In genomic region chr19:17332677-17333581, GRCh38 we compare ENCODE assay signal across 8 cellular contexts. TPM values are rescaled to one million over a fixed set of nuclear protein-coding genes. Genes with fewer than 3 reads are reported as not detected.
DNase-seq lines count a peak whose midpoint lies in the region; ATAC-seq and TF ChIP-seq lines count a peak whose summit lies in the region.

No MANE protein-coding gene starts in this region.

- H2BK12ac ChIP-seq in mesenchymal stem cell (ENCODE audit: low read length in 2 of 2): no peak overlapping the region

- H3K27me3 ChIP-seq in cardiac muscle cell (peaks cover 13% of the 10 kb centered on the region), heart right ventricle (peaks cover 0 to 28% (median 0%) of the 10 kb centered on the region in 7 donors), mesenchymal stem cell (ENCODE audit: control insufficient read depth in 1 of 2, insufficient read depth in 1 of 2, low read length in 2 of 2) (no peaks in the 10 kb centered on the region)

- H3K27ac ChIP-seq in cardiac muscle cell: no peak overlapping the region
- H3K27ac ChIP-seq in heart right ventricle: no peak overlapping the region
- no peak overlapping the region for H3K27ac ChIP-seq in mesenchymal stem cell (ENCODE audit: low read length, poor library complexity, severe bottlenecking)

- TF ChIP-seq CTCF in cardiac muscle cell (IDR thresholded peaks at IDR 0.05; ENCODE audit: low read depth, low read length): no peak
- no peak for TF ChIP-seq CTCF in heart right ventricle (IDR thresholded peaks at IDR 0.05)

- no peak overlapping the region for H3K4me2 ChIP-seq in mesenchymal stem cell (ENCODE audit: low read length, poor library complexity, severe bottlenecking)

- H3K4me3 ChIP-seq in cardiac muscle cell (no peak overlapping the region), heart right ventricle (no peak overlapping the region), mesenchymal stem cell (ENCODE audit: insufficient read depth in 1 of 2, low read depth in 1 of 2, low read length in 2 of 2) (peak overlapping the region in 1 of 2 experiments; percentile 17)

- no peaks in the 10 kb centered on the region for H3K36me3 ChIP-seq in cardiac muscle cell
- peaks cover 0 to 7% (median 0%) of the 10 kb centered on the region in 9 donors for H3K36me3 ChIP-seq in heart right ventricle
- peaks cover 18 to 33% of the 10 kb centered on the region in 2 experiments for H3K36me3 ChIP-seq in mesenchymal stem cell (ENCODE audit: control insufficient read depth in 1 of 2, insufficient read depth in 2 of 2, low read depth in 1 of 2, low read length in 2 of 2)

- DNase-seq in cardiac muscle cell (ENCODE audit: low read depth in 1 of 2, low spot score in 1 of 2) (peak; percentile 65 to 68), heart right ventricle (no peak), NCI-H2196 (lab: John Stamatoyannopoulos, UW; ENCODE audit: unreplicated experiment) (peak; percentile 85), mesenchymal stem cell (peak; percentile 73), GM19238 (ENCODE audit: insufficient read length, low spot score) (no peak)
- DNase-seq in activated naive CD4-positive, alpha-beta T cell treated with anti-CD3 and anti-CD28 coated beads, Interleukin-2, amount 50 U/mL, for 16 hours: peak; percentile 59

- H2BK15ac ChIP-seq in mesenchymal stem cell (ENCODE audit: low read depth, poor library complexity, severe bottlenecking): no peak overlapping the region

- no peaks in the 10 kb centered on the region for H3K4me1 ChIP-seq in cardiac muscle cell (ENCODE audit: low read depth)
- peaks cover 5 to 52% (median 28%) of the 10 kb centered on the region in 9 donors for H3K4me1 ChIP-seq in heart right ventricle
- H3K4me1 ChIP-seq in mesenchymal stem cell (ENCODE audit: control insufficient read depth, insufficient read depth, low read depth, low read length): peaks cover 37% of the 10 kb centered on the region

- ATAC-seq in heart right ventricle (no peak), GM21381 (IDR thresholded peaks at IDR 0.05; ENCODE audit: unreplicated experiment) (no peak), GM21717 (IDR thresholded peaks at IDR 0.05; ENCODE audit: unreplicated experiment) (no peak)

- H2AFZ ChIP-seq in mesenchymal stem cell (ENCODE audit: low read depth, low read length): no peak overlapping the region

- no peak overlapping the region for H3K14ac ChIP-seq in mesenchymal stem cell (ENCODE audit: low read length in 2 of 2)

- H4K8ac ChIP-seq in mesenchymal stem cell (ENCODE audit: low read length): no peak overlapping the region

- H3K18ac ChIP-seq in mesenchymal stem cell (ENCODE audit: low read depth in 1 of 2, low read length in 2 of 2): no peak overlapping the region

- H2AK5ac ChIP-seq in mesenchymal stem cell (ENCODE audit: low read length, severe bottlenecking): no peak overlapping the region

- H3K4ac ChIP-seq in mesenchymal stem cell (ENCODE audit: low read depth in 1 of 2, low read length in 2 of 2): no peak overlapping the region

- H3K23ac ChIP-seq in mesenchymal stem cell (ENCODE audit: low read length in 2 of 2): no peak overlapping the region

- intact Hi-C loops in heart right ventricle (cut with DNase I): no loop called here

- H4K91ac ChIP-seq in mesenchymal stem cell (ENCODE audit: low read length): peak overlapping the region; percentile 76

- H3K9me3 ChIP-seq in cardiac muscle cell (ENCODE audit: low read depth): no peaks in the 10 kb centered on the region
- no peaks in the 10 kb centered on the region for H3K9me3 ChIP-seq in heart right ventricle
- no peaks in the 10 kb centered on the region for H3K9me3 ChIP-seq in mesenchymal stem cell (ENCODE audit: control insufficient read depth, low read length)

- H3K9ac ChIP-seq in mesenchymal stem cell (ENCODE audit: low read length): no peak overlapping the region

- H2BK120ac ChIP-seq in mesenchymal stem cell (ENCODE audit: low read depth, low read length): no peak overlapping the region

- H3K79me1 ChIP-seq in mesenchymal stem cell (replicated peaks; ENCODE audit: low read length, poor library complexity, severe bottlenecking): peaks cover 13% of the 10 kb centered on the region

- 96% methylated on average over 45 of the region's 45 CpGs for WGBS in heart right ventricle, 2 donors
- 97% methylated on average over 45 of the region's 45 CpGs for WGBS in mesenchymal stem cell

- H2BK5ac ChIP-seq in mesenchymal stem cell (ENCODE audit: low read depth, low read length, poor library complexity, severe bottlenecking): no peak overlapping the region

RNA-seq across cellular contexts. Expression of gene ANO8, which starts 1.7 kb away (rescaled TPM):
- total RNA-seq in cardiac muscle cell (14.4 and 21.1 TPM in 2 replicates), heart right ventricle (10 to 100 TPM in 3 of 10 donors, 1 to 10 TPM in 7; 6.2 to 11.7 (median 8.0) TPM)
- polyA plus RNA-seq in cardiac muscle cell (2.8 and 3.6 TPM in 2 replicates), heart right ventricle (10 to 100 TPM in 1 of 2 donors, 1 to 10 TPM in 1; 3.3 to 14.6 TPM)
- polyA plus RNA-seq in mesenchymal stem cell (2013, experiment 1 of 2): 5.5 TPM
- 5.3 TPM for polyA plus RNA-seq in mesenchymal stem cell (2013, experiment 2 of 2)

RNA-seq across cellular contexts. Expression of gene GTPBP3, which starts 4.4 kb away (rescaled TPM):
- total RNA-seq in cardiac muscle cell (78.6 and 95.6 TPM in 2 replicates), heart right ventricle (10 to 100 TPM in 4 of 10 donors, 1 to 10 TPM in 6; 8.0 to 12.4 (median 9.8) TPM)
- polyA plus RNA-seq in cardiac muscle cell (34.9 and 53.4 TPM in 2 replicates), heart right ventricle (10 to 100 TPM in 1 of 2 donors, 1 to 10 TPM in 1; 8.9 to 12.8 TPM)
- 8.4 TPM for polyA plus RNA-seq in mesenchymal stem cell (2013, experiment 1 of 2)
- polyA plus RNA-seq in mesenchymal stem cell (2013, experiment 2 of 2): 8.6 TPM

RNA-seq across cellular contexts. Expression of gene DDA1, which starts 23.6 kb away (rescaled TPM):
- 45.4 and 47.6 TPM in 2 replicates for total RNA-seq in cardiac muscle cell
- polyA plus RNA-seq in cardiac muscle cell: 53.3 and 55.2 TPM in 2 replicates
- 10 to 100 TPM; 24.0 to 39.7 (median 34.7) TPM for total RNA-seq in heart right ventricle
- 10 to 100 TPM; 20.4 to 85.7 TPM for polyA plus RNA-seq in heart right ventricle
- 151 TPM for polyA plus RNA-seq in mesenchymal stem cell (2013, experiment 1 of 2)
- polyA plus RNA-seq in mesenchymal stem cell (2013, experiment 2 of 2): 152 TPM

RNA-seq across cellular contexts. Expression of gene MRPL34, which starts 27.3 kb away (rescaled TPM):
- total RNA-seq in cardiac muscle cell: 274 and 304 TPM in 2 replicates
- polyA plus RNA-seq in cardiac muscle cell: 172 and 184 TPM in 2 replicates
- total RNA-seq in heart right ventricle: 100 to 1,000 TPM; 122 to 259 (median 151) TPM
- polyA plus RNA-seq in heart right ventricle: 100 to 1,000 TPM; 157 to 301 TPM
- 81.3 TPM for polyA plus RNA-seq in mesenchymal stem cell (2013, experiment 1 of 2)
- polyA plus RNA-seq in mesenchymal stem cell (2013, experiment 2 of 2): 83.5 TPM

RNA-seq across cellular contexts. Expression of gene ABHD8, which starts 29.7 kb away (rescaled TPM):
- total RNA-seq in cardiac muscle cell: 41.6 and 50.6 TPM in 2 replicates
- 38.1 and 46.8 TPM in 2 replicates for polyA plus RNA-seq in cardiac muscle cell
- 10 to 100 TPM in 2 of 10 donors, 1 to 10 TPM in 8; 6.0 to 16.9 (median 7.9) TPM for total RNA-seq in heart right ventricle
- 10 to 100 TPM in 1 of 2 donors, 1 to 10 TPM in 1; 8.7 to 16.6 TPM for polyA plus RNA-seq in heart right ventricle
- 5.3 TPM for polyA plus RNA-seq in mesenchymal stem cell (2013, experiment 1 of 2)
- 5.1 TPM for polyA plus RNA-seq in mesenchymal stem cell (2013, experiment 2 of 2)

Comparison
In these comparisons a context has a peak if more than half of its experiments do, and no peak if none do; other contexts are left out.
1. DNase-seq: peak in cardiac muscle cell (2 of 2), NCI-H2196 (single experiment), activated naive CD4-positive, alpha-beta T cell treated with anti-CD3 and anti-CD28 coated beads, Interleukin-2, amount 50 U/mL, for 16 hours (single experiment) and mesenchymal stem cell (single experiment); none in heart right ventricle (0 of 2) and GM19238 (single experiment).